ENCODE assay signal across 29 cellular contexts in genomic region chr20:63128367-63128766, GRCh38.
DNase-seq lines count a peak whose midpoint lies in the region; ATAC-seq and TF ChIP-seq lines count a peak whose summit lies in the region.
"Had no signal": no experiment of that assay in that cellular context is flagged by ENCODE, and none has a peak within 500 bp of the region (broad histone marks: within the 10 kb centered on the region; RNA-seq: fewer than 3 reads in every experiment).

No MANE protein-coding gene starts in this region.

- H3K36me3 ChIP-seq in endodermal cell (ENCODE audit: control insufficient read depth, insufficient read depth, low read length) (no peaks in the 10 kb centered on the region), lower lobe of right lung (no peaks in the 10 kb centered on the region)
- H3K36me3 ChIP-seq: ascending aorta, cardiac muscle cell, gastroesophageal sphincter had no signal

- no peak overlapping the region for H3K27ac Mint-ChIP-seq in endodermal cell
- H3K27ac Mint-ChIP-seq in type B pancreatic cell, result no peak overlapping the region
- H3K27ac Mint-ChIP-seq: activated CD4-positive, alpha-beta T cell treated with anti-CD3 and anti-CD28 coated beads, Interleukin-2, amount 10 ng/mL, durations not matched to agents 7 days and 5 days; activated CD8-positive, alpha-beta memory T cell treated with anti-CD3 and anti-CD28 coated beads, Interleukin-2, amount 10 ng/mL, durations not matched to agents 7 days and 5 days; activated naive CD4-positive, alpha-beta T cell treated with anti-CD3 and anti-CD28 coated beads, Interleukin-2, amount 50 U/mL, for 72 hours; activated T-cell treated with anti-CD3 and anti-CD28 coated beads, Interleukin-2, amount 50 U/mL, for 72 hours; dendritic cell treated with granulocyte-macrophage colony-stimulating factor and Interleukin-4, amounts not matched to agents 40 ng/mL and 50 ng/mL, for 4 days had no signal

- H3K36me3 Mint-ChIP-seq in endodermal cell (ENCODE audit: low read depth) (no peaks in the 10 kb centered on the region), type B pancreatic cell (no peaks in the 10 kb centered on the region)
- H3K36me3 Mint-ChIP-seq: activated CD8-positive, alpha-beta memory T cell treated with anti-CD3 and anti-CD28 coated beads, Interleukin-2, amount 10 ng/mL, durations not matched to agents 7 days and 5 days; activated naive CD4-positive, alpha-beta T cell treated with anti-CD3 and anti-CD28 coated beads, Interleukin-2, amount 50 U/mL, for 72 hours had no signal

- no peak overlapping the region for H3K27ac ChIP-seq in endodermal cell (ENCODE audit: low read depth, low read length)
- H3K27ac ChIP-seq in lower lobe of right lung, result no peak overlapping the region
- H3K27ac ChIP-seq: ascending aorta, cardiac muscle cell, gastroesophageal sphincter, PC-9, testis, VCaP had no signal

- no peaks in the 10 kb centered on the region for H3K9me3 ChIP-seq in endodermal cell (ENCODE audit: control insufficient read depth, low read length)
- no peaks in the 10 kb centered on the region for H3K9me3 ChIP-seq in lower lobe of right lung
- H3K9me3 ChIP-seq: ascending aorta, testis had no signal

- TF ChIP-seq CTCF in endodermal cell (conservative IDR thresholded peaks at IDR 0.05) (no peak), lower lobe of right lung (IDR thresholded peaks at IDR 0.05) (no peak), type B pancreatic cell (conservative IDR thresholded peaks at IDR 0.05) (no peak)

- intact Hi-C loops in lower lobe of right lung (cut with DNase I), result no loop called here

- no peak for ATAC-seq in lower lobe of right lung
- ATAC-seq in GM21515 (IDR thresholded peaks at IDR 0.05; ENCODE audit: unreplicated experiment), result no peak
- ATAC-seq: activated CD8-positive, alpha-beta memory T cell treated with anti-CD3 and anti-CD28 coated beads, Interleukin-2, amount 10 ng/mL, durations not matched to agents 7 days and 5 days; activated naive CD4-positive, alpha-beta T cell treated with anti-CD3 and anti-CD28 coated beads, Interleukin-2, amount 50 U/mL, for 72 hours; activated T-cell treated with anti-CD3 and anti-CD28 coated beads, Interleukin-2, amount 50 U/mL, for 72 hours; gastroesophageal sphincter had no signal

- no peaks in the 10 kb centered on the region for H3K27me3 Mint-ChIP-seq in endodermal cell (ENCODE audit: insufficient read depth)
- H3K27me3 Mint-ChIP-seq in type B pancreatic cell, result peaks cover 29% of the 10 kb centered on the region

- DNase-seq in activated effector memory CD4-positive, alpha-beta T cell treated with anti-CD3 and anti-CD28 coated beads, Interleukin-2, amount 50 U/mL, for 16 hours, result peak; percentile 54
- DNase-seq in activated effector memory CD4-positive, alpha-beta T cell treated with Interleukin-2 at 50 U/mL for 16 hours, result no peak
- peak; percentile 34 for DNase-seq in endodermal cell
- peak; percentile 41 for DNase-seq in lower lobe of right lung
- DNase-seq in type B pancreatic cell (ENCODE audit: extremely low spot score, unreplicated experiment), result peak; percentile 63
- DNase-seq in germinal center (ENCODE audit: low spot score), result no peak
- DNase-seq in SHP77 treated with DMSO at 0.1 percent for 48 hours (lab: John Stamatoyannopoulos, UW), result no peak
- DNase-seq: activated CD4-positive, alpha-beta T cell treated with anti-CD3 and anti-CD28 coated beads, Interleukin-2, amount 10 ng/mL, durations not matched to agents 7 days and 5 days; activated CD8-positive, alpha-beta memory T cell treated with anti-CD3 and anti-CD28 coated beads, Interleukin-2, amount 10 ng/mL, durations not matched to agents 7 days and 5 days; activated T-cell treated with anti-CD3 and anti-CD28 coated beads, Interleukin-2, amount 50 U/mL, for 72 hours; Calu3; GOT3; IMR-90; NCI-H1930; NCI-H524 treated with DMSO at 0.1 percent for 48 hours; PC-9; SIG-M5; stimulated activated naive CD4-positive, alpha-beta T cell treated with Interleukin-2 at 50 U/mL for 16 hours; SW 1271; T-helper 9 cell; testis had no signal

- H3K4me1 Mint-ChIP-seq in endodermal cell, result no peaks in the 10 kb centered on the region
- no peaks in the 10 kb centered on the region for H3K4me1 Mint-ChIP-seq in type B pancreatic cell (ENCODE audit: unreplicated experiment)
- H3K4me1 Mint-ChIP-seq: activated CD4-positive, alpha-beta T cell treated with anti-CD3 and anti-CD28 coated beads, Interleukin-2, amount 10 ng/mL, durations not matched to agents 7 days and 5 days; activated CD8-positive, alpha-beta memory T cell treated with anti-CD3 and anti-CD28 coated beads, Interleukin-2, amount 10 ng/mL, durations not matched to agents 7 days and 5 days had no signal

- H3K4me3 Mint-ChIP-seq in endodermal cell (no peak overlapping the region), type B pancreatic cell (no peak overlapping the region)
- H3K4me3 Mint-ChIP-seq: activated CD4-positive, alpha-beta T cell treated with anti-CD3 and anti-CD28 coated beads, Interleukin-2, amount 10 ng/mL, durations not matched to agents 7 days and 5 days; activated CD8-positive, alpha-beta memory T cell treated with anti-CD3 and anti-CD28 coated beads, Interleukin-2, amount 10 ng/mL, durations not matched to agents 7 days and 5 days; activated T-cell treated with anti-CD3 and anti-CD28 coated beads, Interleukin-2, amount 50 U/mL, for 72 hours; dendritic cell treated with granulocyte-macrophage colony-stimulating factor and Interleukin-4, amounts not matched to agents 40 ng/mL and 50 ng/mL, for 4 days; neural crest cell had no signal

- WGBS in endodermal cell (ENCODE audit: insufficient coverage in 1 of 2, insufficient read length in 1 of 2), 2 experiments, result 92 to 97% methylated on average over 28 to 30 of the region's 30 CpGs

- H3K4me1 ChIP-seq in endodermal cell (ENCODE audit: control insufficient read depth, insufficient read depth, low read length), result no peaks in the 10 kb centered on the region
- H3K4me1 ChIP-seq in lower lobe of right lung, result no peaks in the 10 kb centered on the region
- H3K4me1 ChIP-seq: ascending aorta, gastroesophageal sphincter, testis had no signal

- H3K27me3 ChIP-seq in endodermal cell (ENCODE audit: control insufficient read depth, insufficient read depth, low read length, poor library complexity, severe bottlenecking) (peaks cover 5% of the 10 kb centered on the region), lower lobe of right lung (ENCODE audit: low read depth) (peaks cover 23% of the 10 kb centered on the region)
- H3K27me3 ChIP-seq: ascending aorta, testis had no signal

- no peak overlapping the region for H3K9ac ChIP-seq in endodermal cell (ENCODE audit: extremely low read depth, low read length, poor library complexity, severe bottlenecking)

- H3K4me3 ChIP-seq in endodermal cell (ENCODE audit: low read length), result no peak overlapping the region
- no peak overlapping the region for H3K4me3 ChIP-seq in lower lobe of right lung
- H3K4me3 ChIP-seq: ascending aorta, cardiac muscle cell, gastroesophageal sphincter, PC-9, testis had no signal

- no peaks in the 10 kb centered on the region for H3K9me3 Mint-ChIP-seq in endodermal cell
- no peaks in the 10 kb centered on the region for H3K9me3 Mint-ChIP-seq in type B pancreatic cell
- H3K9me3 Mint-ChIP-seq: activated CD4-positive, alpha-beta T cell treated with anti-CD3 and anti-CD28 coated beads, Interleukin-2, amount 10 ng/mL, durations not matched to agents 7 days and 5 days; activated naive CD4-positive, alpha-beta T cell treated with anti-CD3 and anti-CD28 coated beads, Interleukin-2, amount 50 U/mL, for 72 hours; activated T-cell treated with anti-CD3 and anti-CD28 coated beads, Interleukin-2, amount 50 U/mL, for 72 hours; dendritic cell treated with granulocyte-macrophage colony-stimulating factor and Interleukin-4, amounts not matched to agents 40 ng/mL and 50 ng/mL, for 4 days; neural crest cell had no signal

Comparison
In these comparisons a context has a peak if more than half of its experiments do, and no peak if none do; other contexts are left out.
1. DNase-seq: peak in activated effector memory CD4-positive, alpha-beta T cell treated with anti-CD3 and anti-CD28 coated beads, Interleukin-2, amount 50 U/mL, for 16 hours (single experiment), endodermal cell (single experiment), lower lobe of right lung (single experiment) and type B pancreatic cell (single experiment); none in activated effector memory CD4-positive, alpha-beta T cell treated with Interleukin-2 at 50 U/mL for 16 hours (single experiment), germinal center (single experiment) and SHP77 treated with DMSO at 0.1 percent for 48 hours (single experiment).